In genomic region chr13:67466569-67466968, GRCh38 we compare ENCODE assay signal across 26 cellular contexts.
A peak's percentile ranks its signal among the peaks of the same experiment; 100 is the strongest.
DNase-seq lines count a peak whose midpoint lies in the region; ATAC-seq, FAIRE-seq and TF ChIP-seq lines count a peak whose summit lies in the region.
"Had no signal": no experiment of that assay in that cellular context is flagged by ENCODE, and none has a peak within 500 bp of the region (broad histone marks: within the 10 kb centered on the region; RNA-seq: fewer than 3 reads in every experiment).

No MANE protein-coding gene starts in this region.

- no peaks in the 10 kb centered on the region for H3K79me2 ChIP-seq in GM23338 (replicated peaks; ENCODE audit: insufficient read depth)
- H3K79me2 ChIP-seq in SU-DHL-6 (ENCODE audit: insufficient read depth, low read length) = no peaks in the 10 kb centered on the region
- no peaks in the 10 kb centered on the region for H3K79me2 ChIP-seq in H1 (ENCODE audit: control insufficient read depth in 1 of 2, insufficient read depth in 2 of 2, low read length in 2 of 2)

- H3K18ac ChIP-seq in H1 (ENCODE audit: extremely low read depth, low read length) = no peak overlapping the region

- no peak overlapping the region for H3K4me3 Mint-ChIP-seq in GM23338
- no peak overlapping the region for H3K4me3 Mint-ChIP-seq in CD8-positive, alpha-beta T cell
- H3K4me3 Mint-ChIP-seq in mesothelial cell of epicardium = no peak overlapping the region
- H3K4me3 Mint-ChIP-seq: B cell; CD4-positive, alpha-beta T cell; CD8-positive, alpha-beta memory T cell had no signal

- H3K4me1 ChIP-seq in GM23338 (ENCODE audit: insufficient read depth) (no peaks in the 10 kb centered on the region), H1 (replicated peaks in 1 of 4; ENCODE audit: control insufficient read depth in 3 of 4, insufficient read depth in 4 of 4, low read length in 3 of 4) (no peaks in the 10 kb centered on the region)
- H3K4me1 ChIP-seq in CD8-positive, alpha-beta T cell (ENCODE audit: insufficient read depth, low read length) = no peaks in the 10 kb centered on the region
- H3K4me1 ChIP-seq: A549; BLaER1 treated with 17β-estradiol and CSF1 and Interleukin-3, amounts not matched to agents 10 nM and 100 nM had no signal

- POLR2A ChIA-PET in H1 (lab: Charles Lee; ENCODE audit: partially characterized antibody) = no interaction called here
- POLR2A ChIA-PET in CD8-positive, alpha-beta T cell (lab: Charles Lee) = no interaction called here

- H2BK120ac ChIP-seq in H1 (replicated peaks; ENCODE audit: low read depth, low read length) = no peak overlapping the region

- H3K9me2 ChIP-seq in GM23338 (ENCODE audit: insufficient read depth) (no peaks in the 10 kb centered on the region), SU-DHL-6 (replicated peaks; ENCODE audit: insufficient read depth, low read length) (no peaks in the 10 kb centered on the region)

- H3K27me3 Mint-ChIP-seq in GM23338 (ENCODE audit: insufficient read depth, low read depth, poor library complexity) (no peaks in the 10 kb centered on the region), mesothelial cell of epicardium (ENCODE audit: low read depth) (no peaks in the 10 kb centered on the region)
- H3K27me3 Mint-ChIP-seq in CD8-positive, alpha-beta T cell (ENCODE audit: low read depth) = no peaks in the 10 kb centered on the region
- H3K27me3 Mint-ChIP-seq: B cell; CD4-positive, alpha-beta T cell; CD8-positive, alpha-beta memory T cell had no signal

- no peak overlapping the region for H3K14ac ChIP-seq in H1 (ENCODE audit: insufficient read length)

- DNase-seq in NCI-H526 (lab: John Stamatoyannopoulos, UW) (peak; percentile 21 to 28), NCI-H526 treated with DMSO at 0.1 percent for 48 hours (lab: John Stamatoyannopoulos, UW) (no peak), GM23338 (ENCODE audit: low spot score) (peak; percentile 7), H1 (ENCODE audit: low read depth in 1 of 2, low spot score in 2 of 2) (no peak), mesothelial cell of epicardium (ENCODE audit: low spot score in 2 of 2, unreplicated experiment in 2 of 2) (no peak)
- DNase-seq in CD8-positive, alpha-beta T cell = no peak
- DNase-seq: AML-193; CD4-positive, alpha-beta T cell; CD8-positive, alpha-beta memory T cell; COR-L47; DMS 273 treated with DMSO at 0.1 percent for 48 hours; DMS153; DMS53; DMS79; DND-41; EL; GDM1 had no signal

- no peaks in the 10 kb centered on the region for H3K27me3 ChIP-seq in GM23338 (ENCODE audit: insufficient read depth)
- no peaks in the 10 kb centered on the region for H3K27me3 ChIP-seq in SU-DHL-6 (ENCODE audit: low read length)
- no peaks in the 10 kb centered on the region for H3K27me3 ChIP-seq in H1 (replicated peaks in 1 of 4; ENCODE audit: control insufficient read depth in 3 of 4, extremely low read depth in 1 of 4, insufficient read depth in 3 of 4, low read length in 3 of 4)
- no peaks in the 10 kb centered on the region for H3K27me3 ChIP-seq in CD8-positive, alpha-beta T cell (ENCODE audit: insufficient read depth, low read length)
- H3K27me3 ChIP-seq: BLaER1 treated with 17β-estradiol and CSF1 and Interleukin-3, amounts not matched to agents 10 nM and 100 nM had no signal

- no peak overlapping the region for H4K8ac ChIP-seq in H1 (ENCODE audit: extremely low read depth, insufficient read depth, low read length)

- H3F3A ChIP-seq in GM23338 (replicated peaks; ENCODE audit: low read depth) (no peaks in the 10 kb centered on the region), SU-DHL-6 (ENCODE audit: insufficient read depth) (no peaks in the 10 kb centered on the region)

- no peak overlapping the region for H3K56ac ChIP-seq in H1 (replicated peaks; ENCODE audit: insufficient read length, low read depth, low read length)

- no peak for TF ChIP-seq CTCF in GM23338 (conservative IDR thresholded peaks at IDR 0.05; ENCODE audit: low read depth in 2 of 2)
- no peak for TF ChIP-seq CTCF in SU-DHL-6 (IDR thresholded peaks at IDR 0.05; ENCODE audit: insufficient read depth, low read length, poor library complexity, severe bottlenecking)
- no peak for TF ChIP-seq CTCF in H1 (IDR thresholded peaks at IDR 0.05; ENCODE audit: control extremely low read depth in 1 of 3, insufficient read depth in 1 of 3, low read depth in 1 of 3, low read length in 3 of 3)
- no peak for TF ChIP-seq CTCF in CD8-positive, alpha-beta T cell (IDR thresholded peaks at IDR 0.05)
- no peak for TF ChIP-seq CTCF in mesothelial cell of epicardium (IDR thresholded peaks at IDR 0.05; ENCODE audit: unreplicated experiment)

- no peaks in the 10 kb centered on the region for H3K23me2 ChIP-seq in H1 (ENCODE audit: low read depth, low read length)

- no peak overlapping the region for H4K5ac ChIP-seq in H1 (ENCODE audit: insufficient read length, low read depth, low read length)

- H2BK12ac ChIP-seq in H1 (ENCODE audit: low read depth, low read length) = no peak overlapping the region

- no peaks in the 10 kb centered on the region for H3K4me1 Mint-ChIP-seq in GM23338
- H3K4me1 Mint-ChIP-seq in CD8-positive, alpha-beta T cell (ENCODE audit: low read depth) = no peaks in the 10 kb centered on the region
- H3K4me1 Mint-ChIP-seq in mesothelial cell of epicardium = no peaks in the 10 kb centered on the region
- H3K4me1 Mint-ChIP-seq: B cell; CD8-positive, alpha-beta memory T cell had no signal

- 87% methylated on average over 8 of the region's 8 CpGs; no CpG with 5 or more reads in 1 of the 2 experiments for WGBS in H1 (ENCODE audit: extremely low coverage in 1 of 2, insufficient coverage in 1 of 2, insufficient read length in 1 of 2, insufficient replicate concordance in 2 of 2, low coverage in 1 of 2, low lambda C conversion rate in 2 of 2, missing lambda C conversion rate in 1 of 2), 2 experiments

- H4K91ac ChIP-seq in H1 (replicated peaks; ENCODE audit: insufficient read length, low read length) = no peak overlapping the region

- H3K27ac Mint-ChIP-seq in GM23338 = no peak overlapping the region
- no peak overlapping the region for H3K27ac Mint-ChIP-seq in CD8-positive, alpha-beta T cell
- no peak overlapping the region for H3K27ac Mint-ChIP-seq in mesothelial cell of epicardium
- H3K27ac Mint-ChIP-seq: B cell; CD4-positive, alpha-beta T cell; CD8-positive, alpha-beta memory T cell had no signal

- H3K9me3 ChIP-seq in SU-DHL-6 (ENCODE audit: insufficient read depth, low read length) (peaks cover 3% of the 10 kb centered on the region; the same call in 1 of the 2 replicates), H1 (ENCODE audit: insufficient read depth in 2 of 2, low read depth in 1 of 2, low read length in 1 of 2) (no peaks in the 10 kb centered on the region; a peak in 1 of 4 replicates)
- no peaks in the 10 kb centered on the region for H3K9me3 ChIP-seq in CD8-positive, alpha-beta T cell (ENCODE audit: low read length)
- H3K9me3 ChIP-seq: A549 had no signal

- no peak for TF ChIP-seq RAD21 in H1 (IDR thresholded peaks at IDR 0.05 in 1 of 2, conservative IDR thresholded peaks at IDR 0.05 in 1 of 2; ENCODE audit: low read depth in 2 of 2, low read length in 2 of 2)

- H3K79me1 ChIP-seq in H1 (ENCODE audit: low read depth, low read length) = no peaks in the 10 kb centered on the region

- intact Hi-C loops in CD8-positive, alpha-beta T cell (cut with DNase I, micrococcal nuclease) = no loop called here

- H3K4me2 ChIP-seq in GM23338 (no peak overlapping the region), SU-DHL-6 (ENCODE audit: low read depth, low read length, poor library complexity, severe bottlenecking) (no peak overlapping the region), H1 (ENCODE audit: insufficient read depth in 1 of 2, low read depth in 2 of 2, low read length in 2 of 2) (no peak overlapping the region)
- H3K4me2 ChIP-seq: A549; BLaER1 treated with 17β-estradiol and CSF1 and Interleukin-3, amounts not matched to agents 10 nM and 100 nM had no signal

- no peak for ATAC-seq in GM23338
- no peak for ATAC-seq in GM18498 (IDR thresholded peaks at IDR 0.05; ENCODE audit: unreplicated experiment)
- no peak for ATAC-seq in CD8-positive, alpha-beta T cell
- ATAC-seq: A549 had no signal

- H3K9ac ChIP-seq in SU-DHL-6 (ENCODE audit: low read length) = no peak overlapping the region
- no peak overlapping the region for H3K9ac ChIP-seq in H1 (replicated peaks in 1 of 4; ENCODE audit: extremely low read depth in 1 of 4, low read depth in 3 of 4, low read length in 3 of 4)
- H3K9ac ChIP-seq: BLaER1 treated with 17β-estradiol and CSF1 and Interleukin-3, amounts not matched to agents 10 nM and 100 nM had no signal

- H2BK15ac ChIP-seq in H1 (ENCODE audit: low read length) = no peak overlapping the region

- H2AK5ac ChIP-seq in H1 (ENCODE audit: low read depth, low read length) = no peak overlapping the region

- no peak for FAIRE-seq in H1 (lab: Jason Lieb, UNC)
- FAIRE-seq: A549, GM12891, GM18507 had no signal

- no peaks in the 10 kb centered on the region for H3K36me3 ChIP-seq in GM23338 (ENCODE audit: insufficient read depth)
- H3K36me3 ChIP-seq in SU-DHL-6 (ENCODE audit: low read length) = no peaks in the 10 kb centered on the region
- no peaks in the 10 kb centered on the region for H3K36me3 ChIP-seq in H1 (ENCODE audit: control insufficient read depth in 2 of 4, insufficient read depth in 4 of 4, low read length in 3 of 4)
- H3K36me3 ChIP-seq in CD8-positive, alpha-beta T cell (ENCODE audit: insufficient read depth, low read length) = no peaks in the 10 kb centered on the region
- H3K36me3 ChIP-seq: BLaER1 treated with 17β-estradiol and CSF1 and Interleukin-3, amounts not matched to agents 10 nM and 100 nM had no signal

- no peak overlapping the region for H3K23ac ChIP-seq in H1 (ENCODE audit: insufficient read length)

- no peak for TF ChIP-seq EP300 in H1 (IDR thresholded peaks at IDR 0.05; ENCODE audit: borderline replicate concordance in 1 of 2, low read depth in 2 of 2, low read length in 2 of 2)

- H2AFZ ChIP-seq in GM23338 = peak overlapping the region; percentile 61; the same call in 1 of the 2 replicates
- H2AFZ ChIP-seq in SU-DHL-6 (ENCODE audit: low read depth, low read length, severe bottlenecking) = peak overlapping the region; percentile 0
- 0 out of 2 replicates have a peak overlapping the region, but pooled peaks have one; percentile 16 for H2AFZ ChIP-seq in H1 (ENCODE audit: low read length)

- no peaks in the 10 kb centered on the region for H4K20me1 ChIP-seq in GM23338 (replicated peaks; ENCODE audit: insufficient read depth)
- H4K20me1 ChIP-seq in SU-DHL-6 (ENCODE audit: low read depth, low read length) = no peaks in the 10 kb centered on the region
- H4K20me1 ChIP-seq in H1 (replicated peaks in 1 of 2; ENCODE audit: control insufficient read depth in 1 of 2, insufficient read depth in 2 of 2, low read length in 2 of 2) = no peaks in the 10 kb centered on the region
- H4K20me1 ChIP-seq: BLaER1 treated with 17β-estradiol and CSF1 and Interleukin-3, amounts not matched to agents 10 nM and 100 nM had no signal

- H2BK5ac ChIP-seq in H1 (ENCODE audit: low read depth, low read length) = no peak overlapping the region

- CTCF ChIA-PET in H1 (lab: Charles Lee; ENCODE audit: partially characterized antibody) = interaction anchor here (0.9 kb wide), 1 partner anchor 26 kb away, joined by 3 read pairs; no protein-coding TSS in a partner anchor
- CTCF ChIA-PET in CD8-positive, alpha-beta T cell (lab: Charles Lee) = no interaction called here

- H3K27ac ChIP-seq in GM23338 (ENCODE audit: low read depth) (no peak overlapping the region), SU-DHL-6 (ENCODE audit: low read depth, low read length) (no peak overlapping the region), H1 (ENCODE audit: low read depth, low read length) (no peak overlapping the region)
- H3K27ac ChIP-seq in CD8-positive, alpha-beta T cell (ENCODE audit: low read depth, low read length) = no peak overlapping the region
- H3K27ac ChIP-seq: 22Rv1; A549; BLaER1 treated with 17β-estradiol and CSF1 and Interleukin-3, amounts not matched to agents 10 nM and 100 nM; C4-2B had no signal

- H3K36me3 Mint-ChIP-seq in GM23338 (ENCODE audit: low read depth) (no peaks in the 10 kb centered on the region; the same call in 2 of the 3 replicates), mesothelial cell of epicardium (no peaks in the 10 kb centered on the region)
- H3K36me3 Mint-ChIP-seq in CD8-positive, alpha-beta T cell = no peaks in the 10 kb centered on the region
- H3K36me3 Mint-ChIP-seq: CD8-positive, alpha-beta memory T cell had no signal

- H3K4ac ChIP-seq in H1 (replicated peaks; ENCODE audit: insufficient read length, low read depth, low read length) = no peak overlapping the region

- TF ChIP-seq POLR2A in H1 (IDR thresholded peaks at IDR 0.05; ENCODE audit: control extremely low read depth in 1 of 2, low read depth in 2 of 2, low read length in 2 of 2) = no peak

- H3K4me3 ChIP-seq in GM23338 (no peak overlapping the region), SU-DHL-6 (ENCODE audit: insufficient read depth, low read length, poor library complexity, severe bottlenecking) (no peak overlapping the region), H1 (ENCODE audit: extremely low read depth in 1 of 4, insufficient read depth in 2 of 4, low read depth in 3 of 4, low read length in 4 of 4) (no peak overlapping the region)
- no peak overlapping the region for H3K4me3 ChIP-seq in CD8-positive, alpha-beta T cell (ENCODE audit: low read depth, low read length)
- H3K4me3 ChIP-seq: A549; BLaER1 treated with 17β-estradiol and CSF1 and Interleukin-3, amounts not matched to agents 10 nM and 100 nM had no signal

- H3K9me3 Mint-ChIP-seq in GM23338 = no peaks in the 10 kb centered on the region
- H3K9me3 Mint-ChIP-seq in CD8-positive, alpha-beta T cell = peaks cover 41% of the 10 kb centered on the region
- H3K9me3 Mint-ChIP-seq in mesothelial cell of epicardium = peaks cover 31% of the 10 kb centered on the region

- H2BK20ac ChIP-seq in H1 (ENCODE audit: low read length) = no peak overlapping the region

Comparison
In these comparisons a context has a peak if more than half of its experiments do, and no peak if none do; other contexts are left out.
1. DNase-seq: peak in NCI-H526 (2 of 2) and GM23338 (single experiment); none in NCI-H526 treated with DMSO at 0.1 percent for 48 hours (single experiment), H1 (0 of 2), CD8-positive, alpha-beta T cell (0 of 7) and mesothelial cell of epicardium (0 of 2).
2. H2AFZ ChIP-seq: peak in every context shown above with its lines; median percentile 61 in GM23338; 16 in H1; 0 in SU-DHL-6.